Comparison of ENCODE assay signal across 8 cellular contexts in genomic region chr21:17688912-17689874, GRCh38.
DNase-seq lines count a peak whose midpoint lies in the region; ATAC-seq and TF ChIP-seq lines count a peak whose summit lies in the region.

No MANE protein-coding gene starts in this region.

- TF ChIP-seq CTCF in GM10248 (IDR thresholded peaks at IDR 0.05; ENCODE audit: control extremely low read depth, extremely low read depth, low read depth, missing control alignments), result peak; percentile 13

- POLR2A ChIA-PET in GM10248 (lab: Yijun Ruan, JAX), result no interaction called here

- ATAC-seq in GM19455 (IDR thresholded peaks at IDR 0.05; ENCODE audit: unreplicated experiment) (no peak), GM21786 (IDR thresholded peaks at IDR 0.05; ENCODE audit: unreplicated experiment) (no peak), HG02973 (IDR thresholded peaks at IDR 0.05; ENCODE audit: unreplicated experiment) (no peak)

- CTCF ChIA-PET in GM10248 (lab: Yijun Ruan, JAX), result interaction anchor here (0.8 to 3.0 kb wide), 17 partner anchors 8 to 236 kb away, joined by 3 to 21 read pairs (median 4); partner anchors contain the start of gene C21orf91

- DNase-seq in GM10248 (ENCODE audit: extremely low spot score) (no peak), NCI-H748 (lab: John Stamatoyannopoulos, UW; ENCODE audit: unreplicated experiment) (peak; percentile 88), activated T-cell treated with anti-CD3 and anti-CD28 coated beads for 48 hours (ENCODE audit: low read depth) (peak; percentile 41), foreskin melanocyte (peak; percentile 91)
- DNase-seq in stimulated activated CD4-positive, alpha-beta T cell treated with anti-CD3 and anti-CD28 coated beads, Interleukin-12 subunit alpha, Interleukin-12 subunit beta, amount 100 ng/mL, for 4 hours, result peak; percentile 49
